ENCODE assay signal across 9 cellular contexts in genomic region chr1:108643492-108644333, GRCh38. TPM values are rescaled to one million over a fixed set of nuclear protein-coding genes. Genes with fewer than 3 reads are reported as not detected.
DNase-seq lines count a peak whose midpoint lies in the region; ATAC-seq, FAIRE-seq and TF ChIP-seq lines count a peak whose summit lies in the region.
"Had no signal": no experiment of that assay in that cellular context is flagged by ENCODE, and none has a peak within 500 bp of the region (broad histone marks: within the 10 kb centered on the region; RNA-seq: fewer than 3 reads in every experiment).

No MANE protein-coding gene starts in this region.

- H3K4me2 ChIP-seq in HepG2 (ENCODE audit: low read depth, low read length) = no peak overlapping the region

- H3K4me1 Mint-ChIP-seq in chondrocyte (ENCODE audit: low read depth) = peaks cover 7% of the 10 kb centered on the region

- H3K9me3 Mint-ChIP-seq in chondrocyte (ENCODE audit: low read depth) = no peaks in the 10 kb centered on the region

- DNase-seq in COR-L47 (lab: John Stamatoyannopoulos, UW) (peak; percentile 38), NCI-H1417 treated with DMSO at 0.1 percent for 48 hours (lab: John Stamatoyannopoulos, UW) (peak; percentile 26), SW480 (ENCODE audit: low spot score) (peak; percentile 59), chondrocyte (ENCODE audit: low spot score) (no peak), HepG2 (ENCODE audit: low spot score) (peak; percentile 37)
- DNase-seq in stimulated activated naive CD8-positive, alpha-beta T cell treated with anti-CD3 and anti-CD28 coated beads, Interleukin-15, Interleukin-2, amounts not matched to agents 100 U/mL and 50 U/mL, for 24 hours = no peak

- no peaks in the 10 kb centered on the region for H3K27me3 Mint-ChIP-seq in chondrocyte (ENCODE audit: low read depth)

- H3K36me3 Mint-ChIP-seq in chondrocyte (ENCODE audit: low read depth) = peaks cover 1% of the 10 kb centered on the region

- CTCF ChIA-PET in HepG2 (lab: Yijun Ruan, JAX; ENCODE audit: low intra/inter-chr PET ratio, low total read pairs) = interaction anchor here (1.1 to 1.8 kb wide), 2 partner anchors 12 to 131 kb away, joined by 3 to 18 read pairs; no protein-coding TSS in a partner anchor

- TF ChIP-seq CTCF in chondrocyte (IDR thresholded peaks at IDR 0.05) = peak; percentile 97
- peak; percentile 66 for TF ChIP-seq CTCF in HepG2 (CRISPR knock-in tag; IDR thresholded peaks at IDR 0.05)

- no peaks in the 10 kb centered on the region for H3K27me3 ChIP-seq in HepG2 (ENCODE audit: control insufficient read depth in 1 of 2, insufficient read depth in 2 of 2, low read length in 2 of 2)
- H3K27me3 ChIP-seq: SJSA1 had no signal

- in situ Hi-C loops in HepG2 (cut with HindIII; ENCODE audit: extremely low pct_ligation_motif_present, low pct_unique_long_range_greater_than_20kb) = no loop called here

- no peak overlapping the region for H2AFZ ChIP-seq in HepG2 (ENCODE audit: low read length)

- H3K4me1 ChIP-seq in HepG2 (ENCODE audit: insufficient read depth, low read length) = peaks cover 34% of the 10 kb centered on the region
- H3K4me1 ChIP-seq: SJSA1 had no signal

- no peak for TF ChIP-seq POLR2A in HepG2 (IDR thresholded peaks at IDR 0.05; ENCODE audit: insufficient read depth in 1 of 2, low read depth in 2 of 2, low read length in 2 of 2)

- no peak overlapping the region for H3K4me3 ChIP-seq in HepG2 (replicated peaks in 1 of 3; ENCODE audit: insufficient read depth in 1 of 3, low read depth in 2 of 3, low read length in 3 of 3)
- H3K4me3 ChIP-seq: SJSA1 had no signal

- TF ChIP-seq EP300 in HepG2 (IDR thresholded peaks at IDR 0.05; ENCODE audit: low read depth in 2 of 2, low read length in 2 of 2) (no peak), HepG2 (CRISPR knock-in tag; IDR thresholded peaks at IDR 0.05; ENCODE audit: borderline replicate concordance) (no peak)

- TF ChIP-seq RAD21 in HepG2 (CRISPR knock-in tag; IDR thresholded peaks at IDR 0.05) = no peak

- FAIRE-seq in HepG2 (lab: Jason Lieb, UNC) = peak; percentile 60

- no TSS peak for BruUV-seq in HepG2 (replicated peaks; lab: Mats Ljungman, UMichigan)

- H3K9me3 ChIP-seq in HepG2 (ENCODE audit: low read length) = no peaks in the 10 kb centered on the region
- H3K9me3 ChIP-seq: SJSA1 had no signal

- no peak overlapping the region for H3K27ac ChIP-seq in HepG2 (ENCODE audit: extremely low read length, insufficient read depth, low read length)
- H3K27ac ChIP-seq: SJSA1 had no signal

- no peaks in the 10 kb centered on the region for H4K20me1 ChIP-seq in HepG2 (ENCODE audit: insufficient read depth, low read length)

- POLR2A ChIA-PET in HepG2 (lab: Yijun Ruan, JAX) = no interaction called here

- intact Hi-C loops in HepG2 (cut with micrococcal nuclease; ENCODE audit: unreplicated experiment) = loop anchor here (1.0 kb wide), 2 partner anchors 82 to 131 kb away; no protein-coding TSS in a partner anchor

- no peak overlapping the region for H3K4me3 Mint-ChIP-seq in chondrocyte (ENCODE audit: unreplicated experiment)

- H3K36me3 ChIP-seq in HepG2 (replicated peaks in 1 of 2; ENCODE audit: control insufficient read depth in 1 of 2, insufficient read depth in 2 of 2, low read length in 2 of 2) = no peaks in the 10 kb centered on the region
- H3K36me3 ChIP-seq: SJSA1 had no signal

- no peak overlapping the region for H3K9ac ChIP-seq in HepG2 (ENCODE audit: insufficient read depth, low read depth, low read length)

- H3K79me2 ChIP-seq in HepG2 (ENCODE audit: insufficient read depth, low read length) = no peaks in the 10 kb centered on the region

- 33% methylated on average over 3 of the region's 3 CpGs for WGBS in HepG2 (ENCODE audit: low lambda C conversion rate)

- no peak overlapping the region for H3K27ac Mint-ChIP-seq in chondrocyte (ENCODE audit: unreplicated experiment)

- peak; percentile 61 for ATAC-seq in GM19372 (IDR thresholded peaks at IDR 0.05; ENCODE audit: low read depth, unreplicated experiment)
- ATAC-seq in HepG2 = peak; percentile 52; the same call in 2 of the 3 replicates
- ATAC-seq in stimulated activated naive CD8-positive, alpha-beta T cell treated with anti-CD3 and anti-CD28 coated beads, Interleukin-15, Interleukin-2, amounts not matched to agents 100 U/mL and 50 U/mL, for 24 hours = peak; percentile 50
- no peak for ATAC-seq in GM19395 (IDR thresholded peaks at IDR 0.05; ENCODE audit: unreplicated experiment)

TF ChIP-seq in HepG2, 621 proteins besides CTCF, POLR2A, EP300 and RAD21:
- TF ChIP-seq ERF (CRISPR knock-in tag; IDR thresholded peaks at IDR 0.05) (no peak), ZNF383 (CRISPR knock-in tag; IDR thresholded peaks at IDR 0.05; ENCODE audit: borderline replicate concordance) (no peak), ZNF598 (CRISPR knock-in tag; IDR thresholded peaks at IDR 0.05; ENCODE audit: borderline replicate concordance) (no peak), RFXAP (CRISPR knock-in tag; IDR thresholded peaks at IDR 0.05; ENCODE audit: borderline replicate concordance) (no peak), PBX2 (CRISPR knock-in tag; IDR thresholded peaks at IDR 0.05) (no peak), MTF2 (CRISPR knock-in tag; IDR thresholded peaks at IDR 0.05; ENCODE audit: borderline replicate concordance) (no peak), KDM2A (CRISPR knock-in tag; IDR thresholded peaks at IDR 0.05; ENCODE audit: borderline replicate concordance, low read depth) (no peak), STAG1 (CRISPR knock-in tag; IDR thresholded peaks at IDR 0.05) (peak; percentile 63), KLF13 (CRISPR knock-in tag; IDR thresholded peaks at IDR 0.05) (no peak), ZNF225 (CRISPR knock-in tag; IDR thresholded peaks at IDR 0.05) (no peak), SMC3 (IDR thresholded peaks at IDR 0.05; ENCODE audit: low read length) (peak; percentile 43)

RNA-seq across cellular contexts. Expression of gene HENMT1, which starts 17.2 kb away (rescaled TPM):
- total RNA-seq in chondrocyte (9.6 to 10.8 TPM (median 10.1 TPM) in 3 replicates), HepG2 (2016; rRNA removed; fragmentation: Illumina TruSeq; extraction: Trizol) (not detected in 2 replicates)
- total RNA-seq in HepG2 (2016; cell fraction: cytosol; rRNA removed; fragmentation: Illumina TruSeq; extraction: Trizol; ENCODE audit: low read depth) = not detected in 2 replicates
- total RNA-seq in HepG2 (2016; cell fraction: insoluble cytoplasmic fraction; rRNA removed; fragmentation: Illumina TruSeq; extraction: Trizol) = not detected in 2 replicates
- not detected in 2 replicates for total RNA-seq in HepG2 (2016; cell fraction: membrane; rRNA removed; fragmentation: Illumina TruSeq; extraction: Trizol)
- not detected in 2 replicates for total RNA-seq in HepG2 (2016; cell fraction: nucleus; rRNA removed; fragmentation: Illumina TruSeq; extraction: Trizol)
- not detected in 2 replicates for polyA plus RNA-seq in HepG2 (2011; rRNA removed)
- polyA plus RNA-seq in HepG2 (2011; cell fraction: cytosol; rRNA removed) = not detected in 2 replicates
- not detected in 2 replicates for polyA plus RNA-seq in HepG2 (2011; cell fraction: nucleus; rRNA removed)
- not detected in 2 replicates for polyA plus RNA-seq in HepG2 (2012)
- not detected in 2 replicates for polyA plus RNA-seq in HepG2 (2016; cell fraction: cytosol; fragmentation: Illumina TruSeq; extraction: Trizol; ENCODE audit: low read depth)
- not detected in 2 replicates for polyA plus RNA-seq in HepG2 (2016; cell fraction: insoluble cytoplasmic fraction; fragmentation: Illumina TruSeq; extraction: Trizol; ENCODE audit: low read depth)
- not detected in 2 replicates for polyA plus RNA-seq in HepG2 (2016; cell fraction: membrane; fragmentation: Illumina TruSeq; extraction: Trizol; ENCODE audit: low read depth)
- not detected in 2 replicates for polyA plus RNA-seq in HepG2 (2016; cell fraction: nucleus; fragmentation: Illumina TruSeq; extraction: Trizol; ENCODE audit: insufficient read depth, low read depth)
- 13.3 TPM in 1 of 2 replicates, not detected in the other for polyA minus RNA-seq in HepG2 (2011; rRNA and poly(A)+ RNA removed; ENCODE audit: low replicate concordance)
- polyA minus RNA-seq in HepG2 (2011; cell fraction: cytosol; rRNA and poly(A)+ RNA removed) = not detected in 2 replicates
- not detected in 2 replicates for polyA minus RNA-seq in HepG2 (2011; cell fraction: nucleus; rRNA and poly(A)+ RNA removed)

RNA-seq across cellular contexts. Expression of gene PRPF38B, which starts 48.4 kb away (rescaled TPM):
- total RNA-seq in chondrocyte (25.3 to 31.0 TPM (median 25.4 TPM) in 3 replicates), HepG2 (2016; rRNA removed; fragmentation: Illumina TruSeq; extraction: Trizol) (14.3 and 25.7 TPM in 2 replicates)
- total RNA-seq in HepG2 (2016; cell fraction: cytosol; rRNA removed; fragmentation: Illumina TruSeq; extraction: Trizol; ENCODE audit: low read depth) = 5.1 and 6.2 TPM in 2 replicates
- 13.6 and 27.9 TPM in 2 replicates for total RNA-seq in HepG2 (2016; cell fraction: insoluble cytoplasmic fraction; rRNA removed; fragmentation: Illumina TruSeq; extraction: Trizol)
- total RNA-seq in HepG2 (2016; cell fraction: membrane; rRNA removed; fragmentation: Illumina TruSeq; extraction: Trizol) = 5.9 and 7.5 TPM in 2 replicates
- 56.6 and 59.5 TPM in 2 replicates for total RNA-seq in HepG2 (2016; cell fraction: nucleus; rRNA removed; fragmentation: Illumina TruSeq; extraction: Trizol)
- polyA plus RNA-seq in HepG2 (2011; rRNA removed) = 25.9 and 29.7 TPM in 2 replicates
- 7.7 and 8.6 TPM in 2 replicates for polyA plus RNA-seq in HepG2 (2011; cell fraction: cytosol; rRNA removed)
- polyA plus RNA-seq in HepG2 (2011; cell fraction: nucleus; rRNA removed) = 47.2 and 58.1 TPM in 2 replicates
- polyA plus RNA-seq in HepG2 (2012) = 26.1 and 32.8 TPM in 2 replicates
- polyA plus RNA-seq in HepG2 (2016; cell fraction: cytosol; fragmentation: Illumina TruSeq; extraction: Trizol; ENCODE audit: low read depth) = 1.5 and 1.9 TPM in 2 replicates
- polyA plus RNA-seq in HepG2 (2016; cell fraction: insoluble cytoplasmic fraction; fragmentation: Illumina TruSeq; extraction: Trizol; ENCODE audit: low read depth) = 25.6 and 25.9 TPM in 2 replicates
- 4.0 and 4.5 TPM in 2 replicates for polyA plus RNA-seq in HepG2 (2016; cell fraction: membrane; fragmentation: Illumina TruSeq; extraction: Trizol; ENCODE audit: low read depth)
- polyA plus RNA-seq in HepG2 (2016; cell fraction: nucleus; fragmentation: Illumina TruSeq; extraction: Trizol; ENCODE audit: insufficient read depth, low read depth) = 122 and 128 TPM in 2 replicates
- polyA minus RNA-seq in HepG2 (2011; rRNA and poly(A)+ RNA removed; ENCODE audit: low replicate concordance) = 24.7 and 36.9 TPM in 2 replicates
- polyA minus RNA-seq in HepG2 (2011; cell fraction: cytosol; rRNA and poly(A)+ RNA removed) = 6.1 and 8.7 TPM in 2 replicates
- 106 and 110 TPM in 2 replicates for polyA minus RNA-seq in HepG2 (2011; cell fraction: nucleus; rRNA and poly(A)+ RNA removed)

Comparison
In these comparisons a context has a peak if more than half of its experiments do, and no peak if none do; other contexts are left out.
1. DNase-seq: peak in COR-L47 (single experiment), NCI-H1417 treated with DMSO at 0.1 percent for 48 hours (single experiment), SW480 (single experiment) and HepG2 (single experiment); none in chondrocyte (single experiment) and stimulated activated naive CD8-positive, alpha-beta T cell treated with anti-CD3 and anti-CD28 coated beads, Interleukin-15, Interleukin-2, amounts not matched to agents 100 U/mL and 50 U/mL, for 24 hours (single experiment).
2. RNA of gene HENMT1, which starts 17.2 kb away (total RNA-seq): 9.6 to 10.8 TPM in chondrocyte; not detected in HepG2; every median in the first group is over 10 times any median in the second.